2 cellular contexts compared by ENCODE assay signal in genomic region chr2:204357175-204357695, GRCh38.
TF ChIP-seq lines count a peak whose summit lies in the region.

No MANE protein-coding gene starts in this region.

TF ChIP-seq in IMR-90, 13 proteins besides CTCF, POLR2A, EP300 and RAD21 (continued from another document):
- TF ChIP-seq ELK1 (IDR thresholded peaks at IDR 0.05; ENCODE audit: borderline replicate concordance, low read depth, low read length) (no peak), NFE2L2 (IDR thresholded peaks at IDR 0.05; ENCODE audit: low read depth, low read length) (no peak), MAFK (IDR thresholded peaks at IDR 0.05; ENCODE audit: low read depth, low read length) (no peak)

TF ChIP-seq in SK-N-SH treated with all-trans-retinoic acid at 6 μM for 48 hours, 23 proteins besides CTCF, POLR2A, EP300 and RAD21 (continued from another document):
- TF ChIP-seq TSHZ2 (CRISPR knock-in tag; IDR thresholded peaks at IDR 0.05), result peak; percentile 33; the same call in 1 of the 2 replicates
- TF ChIP-seq, protein P1, sequence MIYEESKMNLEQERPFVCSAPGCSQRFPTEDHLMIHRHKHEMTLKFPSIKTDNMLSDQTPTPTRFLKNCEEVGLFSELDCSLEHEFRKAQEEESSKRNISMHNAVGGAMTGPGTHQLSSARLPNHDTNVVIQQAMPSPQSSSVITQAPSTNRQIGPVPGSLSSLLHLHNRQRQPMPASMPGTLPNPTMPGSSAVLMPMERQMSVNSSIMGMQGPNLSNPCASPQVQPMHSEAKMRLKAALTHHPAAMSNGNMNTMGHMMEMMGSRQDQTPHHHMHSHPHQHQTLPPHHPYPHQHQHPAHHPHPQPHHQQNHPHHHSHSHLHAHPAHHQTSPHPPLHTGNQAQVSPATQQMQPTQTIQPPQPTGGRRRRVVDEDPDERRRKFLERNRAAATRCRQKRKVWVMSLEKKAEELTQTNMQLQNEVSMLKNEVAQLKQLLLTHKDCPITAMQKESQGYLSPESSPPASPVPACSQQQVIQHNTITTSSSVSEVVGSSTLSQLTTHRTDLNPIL (CRISPR knock-in tag; IDR thresholded peaks at IDR 0.05; ENCODE audit: low read depth), result no peak
- no peak for TF ChIP-seq ZFP30 (CRISPR knock-in tag; IDR thresholded peaks at IDR 0.05)
- no peak for TF ChIP-seq BACH2 (CRISPR knock-in tag; IDR thresholded peaks at IDR 0.05; ENCODE audit: borderline replicate concordance)
TF ChIP-seq in SK-N-SH treated with all-trans-retinoic acid at 6 μM for 48 hours: peak in this region for 1.
